13 cellular contexts compared by ENCODE assay signal in genomic region chr15:85530079-85530478, GRCh38.
"Had no signal": no experiment of that assay in that cellular context is flagged by ENCODE, and none has a peak within 500 bp of the region (broad histone marks: within the 10 kb centered on the region; RNA-seq: fewer than 3 reads in every experiment).

No MANE protein-coding gene starts in this region.

- ATAC-seq: activated CD4-positive, CD25-positive, alpha-beta regulatory T cell treated with anti-CD3 and anti-CD28 coated beads, Interleukin-2, amount 50 U/mL, for 24 hours; gastrocnemius medialis; pancreas; stimulated activated naive CD8-positive, alpha-beta T cell treated with anti-CD3 and anti-CD28 coated beads, Interleukin-15, amount 100 ng/mL, for 72 hours had no signal

- H3K27me3 ChIP-seq: cardiac muscle cell, gastrocnemius medialis, pancreas had no signal

- H3K36me3 ChIP-seq: pancreas, thoracic aorta had no signal

- H3K27ac ChIP-seq: cardiac muscle cell, gastrocnemius medialis, pancreas, thoracic aorta had no signal

- H3K9me3 ChIP-seq: gastrocnemius medialis, pancreas, thoracic aorta had no signal

- H3K27ac Mint-ChIP-seq: stimulated activated naive CD8-positive, alpha-beta T cell treated with anti-CD3 and anti-CD28 coated beads, Interleukin-15, amount 100 ng/mL, for 72 hours had no signal

- DNase-seq: activated effector memory CD4-positive, alpha-beta T cell treated with Interleukin-2 at 50 U/mL for 16 hours; activated T-cell treated with anti-CD3 and anti-CD28 coated beads, Interleukin-2, amount 50 U/mL, for 1 hour; gastrocnemius medialis; kidney; pancreas; stimulated activated CD4-positive, alpha-beta T cell treated with anti-CD3 and anti-CD28 coated beads, Interleukin-4, amount 100 ng/mL, for 1 hour; stimulated activated CD8-positive, alpha-beta memory T cell treated with anti-CD3 and anti-CD28 coated beads, Interleukin-4, amount 100 ng/mL, for 48 hours; stimulated activated naive CD8-positive, alpha-beta T cell treated with anti-CD3 and anti-CD28 coated beads, Interleukin-15, amount 100 ng/mL, for 72 hours; T-helper 2 cell had no signal

- H3K27me3 Mint-ChIP-seq: stimulated activated naive CD8-positive, alpha-beta T cell treated with anti-CD3 and anti-CD28 coated beads, Interleukin-15, amount 100 ng/mL, for 72 hours had no signal

- H3K4me3 ChIP-seq: cardiac muscle cell, gastrocnemius medialis, pancreas, thoracic aorta had no signal

- H3K9me3 Mint-ChIP-seq: neural crest cell; stimulated activated naive CD8-positive, alpha-beta T cell treated with anti-CD3 and anti-CD28 coated beads, Interleukin-15, amount 100 ng/mL, for 72 hours had no signal

- H3K4me3 Mint-ChIP-seq: neural crest cell; stimulated activated naive CD8-positive, alpha-beta T cell treated with anti-CD3 and anti-CD28 coated beads, Interleukin-15, amount 100 ng/mL, for 72 hours had no signal
